In the genomic region with DNA sequence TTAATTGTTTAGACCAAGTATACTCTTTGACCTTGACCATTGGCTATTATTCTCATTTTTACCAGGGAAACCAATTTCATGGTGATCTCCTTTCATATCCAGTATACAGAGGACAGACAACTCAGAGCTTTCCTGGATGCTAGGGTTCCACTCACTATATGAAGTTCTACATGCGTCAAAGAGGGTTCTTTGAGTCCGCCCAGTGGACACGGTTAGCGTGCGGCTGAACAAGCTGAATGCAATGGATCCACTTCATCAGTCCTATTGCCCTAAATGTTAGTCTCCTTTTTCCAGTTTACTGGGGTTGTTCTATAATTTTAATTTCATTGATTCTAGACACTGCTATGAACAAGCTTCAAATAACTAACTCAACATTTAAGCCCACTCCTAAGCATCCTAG, we compare ENCODE assay signal across 22 cellular contexts.
"Had no signal": no experiment of that assay in that cellular context is flagged by ENCODE, and none has a peak within 500 bp of the region (broad histone marks: within the 10 kb centered on the region; RNA-seq: fewer than 3 reads in every experiment).

No MANE protein-coding gene starts in this region.

- H2AFZ ChIP-seq: PC-9 had no signal

- ATAC-seq: activated CD4-positive, alpha-beta T cell treated with anti-CD3 and anti-CD28 coated beads for 36 hours; activated CD4-positive, CD25-positive, alpha-beta regulatory T cell treated with anti-CD3 and anti-CD28 coated beads, Interleukin-2, amount 50 U/mL, for 24 hours; activated CD8-positive, alpha-beta T cell treated with anti-CD3 and anti-CD28 coated beads, Interleukin-2, amount 10 ng/mL, durations not matched to agents 7 days and 5 days had no signal

- H3K4me2 ChIP-seq: PC-9 had no signal

- H3K9me3 ChIP-seq: MG63 had no signal

- H3K27me3 ChIP-seq: brain microvascular endothelial cell, MG63 had no signal

- H3K4me3 ChIP-seq: MG63, PC-9 had no signal

- DNase-seq: activated CD4-positive, alpha-beta T cell treated with anti-CD3 and anti-CD28 coated beads for 36 hours; activated CD4-positive, alpha-beta T cell treated with anti-CD3 and anti-CD28 coated beads, Interleukin-2, amount 10 ng/mL, durations not matched to agents 7 days and 5 days; activated CD4-positive, alpha-beta T cell treated with anti-CD3 and anti-CD28 coated beads, Interleukin-2, amount 50 U/mL, for 48 hours; activated CD8-positive, alpha-beta T cell treated with anti-CD3 and anti-CD28 coated beads, Interleukin-2, amount 10 ng/mL, durations not matched to agents 7 days and 5 days; activated naive CD4-positive, alpha-beta T cell treated with anti-CD3 and anti-CD28 coated beads, Interleukin-2, amount 10 ng/mL, durations not matched to agents 7 days and 5 days; activated naive CD8-positive, alpha-beta T cell treated with anti-CD3 and anti-CD28 coated beads for 36 hours; activated T-cell treated with anti-CD3 and anti-CD28 coated beads, Interleukin-2, amount 50 U/mL, for 24 hours; amniotic stem cell; aorta; brain microvascular endothelial cell; central memory CD4-positive, alpha-beta T cell; Karpas-422; MG63; NCI-H1092; NCI-H1436 treated with DMSO at 0.1 percent for 48 hours; NCI-H1694 treated with DMSO at 0.1 percent for 48 hours; NCI-H2029; NCI-H345; NCI-H524 treated with DMSO at 0.1 percent for 48 hours; PC-9; Right ventricle myocardium superior had no signal

- H3K27ac ChIP-seq: brain microvascular endothelial cell, PC-9 had no signal

- H3K36me3 ChIP-seq: brain microvascular endothelial cell, MG63 had no signal
